8 cellular contexts compared by ENCODE assay signal in the genomic region with DNA sequence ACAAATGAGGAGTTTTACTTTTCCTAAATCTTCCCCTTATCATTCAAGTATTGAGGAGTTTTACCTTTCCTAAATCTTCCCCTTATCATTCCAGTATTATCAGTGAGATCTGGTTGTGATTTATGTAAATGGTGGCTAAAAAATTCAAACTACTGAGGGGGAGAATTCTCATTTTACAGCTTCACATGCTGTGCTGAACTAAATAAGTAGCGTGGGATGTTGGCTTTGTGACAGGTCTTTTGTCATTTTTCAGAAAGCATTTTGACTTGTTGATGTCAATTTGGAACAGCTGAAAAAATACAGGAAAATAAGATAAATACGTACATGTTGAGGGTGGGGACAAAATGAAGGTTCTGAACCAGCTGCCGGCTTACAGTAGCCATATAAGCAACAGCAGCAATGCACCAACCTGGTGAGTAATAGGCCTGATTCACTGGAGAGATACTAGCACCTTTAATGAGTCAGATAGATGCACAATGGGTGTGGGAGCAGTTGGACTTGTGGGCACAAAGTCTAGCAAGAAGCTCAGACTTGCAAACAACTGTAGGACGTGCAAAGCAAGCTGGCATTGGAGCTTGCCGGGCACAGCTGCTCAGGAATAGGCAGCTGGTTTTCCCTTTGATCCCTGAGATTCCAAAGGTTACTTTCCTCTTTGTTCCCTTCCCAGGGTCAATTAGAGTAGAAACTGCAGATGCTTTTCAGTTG. TPM values are rescaled to one million over a fixed set of nuclear protein-coding genes. Genes with fewer than 3 reads are reported as not detected.
DNase-seq lines count a peak whose midpoint lies in the region; ATAC-seq and TF ChIP-seq lines count a peak whose summit lies in the region.

No MANE protein-coding gene starts in this region.

- peak; percentile 93 for ATAC-seq in activated CD8-positive, alpha-beta T cell treated with anti-CD3 and anti-CD28 coated beads for 36 hours
- no peak for ATAC-seq in activated CD8-positive, alpha-beta T cell treated with anti-CD3 and anti-CD28 coated beads, Interleukin-2, amount 10 ng/mL, durations not matched to agents 7 days and 5 days
- ATAC-seq in GM21381 (IDR thresholded peaks at IDR 0.05; ENCODE audit: unreplicated experiment) (no peak), GM18868 (IDR thresholded peaks at IDR 0.05; ENCODE audit: unreplicated experiment) (no peak)

- no peaks in the 10 kb centered on the region for H3K9me3 Mint-ChIP-seq in activated CD8-positive, alpha-beta T cell treated with anti-CD3 and anti-CD28 coated beads for 36 hours
- H3K9me3 Mint-ChIP-seq in activated CD8-positive, alpha-beta T cell treated with anti-CD3 and anti-CD28 coated beads, Interleukin-2, amount 10 ng/mL, durations not matched to agents 7 days and 5 days (ENCODE audit: insufficient read depth) = no peaks in the 10 kb centered on the region
- no peaks in the 10 kb centered on the region for H3K9me3 Mint-ChIP-seq in activated T-cell treated with anti-CD3 and anti-CD28 coated beads, Interleukin-2, amount 50 U/mL, for 24 hours

- POLR2A ChIA-PET in activated CD8-positive, alpha-beta T cell treated with anti-CD3 and anti-CD28 coated beads for 36 hours (lab: Charles Lee) = interaction anchor here (0.6 to 2.1 kb wide), 12 partner anchors 9 to 114 kb away, joined by 3 to 19 read pairs (median 4); partner anchors contain the start of gene B3GNT5
- POLR2A ChIA-PET in activated CD8-positive, alpha-beta T cell treated with anti-CD3 and anti-CD28 coated beads, Interleukin-2, amount 10 ng/mL, durations not matched to agents 7 days and 5 days (lab: Charles Lee) = interaction anchor here (0.6 to 1.4 kb wide), 5 partner anchors 12 to 829 kb away, joined by 3 to 4 read pairs (median 3); no protein-coding TSS in a partner anchor

- peaks cover 28% of the 10 kb centered on the region for H3K4me1 Mint-ChIP-seq in activated CD8-positive, alpha-beta T cell treated with anti-CD3 and anti-CD28 coated beads for 36 hours (ENCODE audit: low read depth)
- peaks cover 4% of the 10 kb centered on the region for H3K4me1 Mint-ChIP-seq in activated CD8-positive, alpha-beta T cell treated with anti-CD3 and anti-CD28 coated beads, Interleukin-2, amount 10 ng/mL, durations not matched to agents 7 days and 5 days (ENCODE audit: low read depth)
- H3K4me1 Mint-ChIP-seq in activated T-cell treated with anti-CD3 and anti-CD28 coated beads, Interleukin-2, amount 50 U/mL, for 24 hours (ENCODE audit: low read depth) = peaks cover 13% of the 10 kb centered on the region

- TF ChIP-seq CTCF in activated CD8-positive, alpha-beta T cell treated with anti-CD3 and anti-CD28 coated beads for 36 hours (IDR thresholded peaks at IDR 0.05) = no peak

- peak; percentile 80 for DNase-seq in activated CD8-positive, alpha-beta T cell treated with anti-CD3 and anti-CD28 coated beads for 36 hours
- DNase-seq in activated CD8-positive, alpha-beta T cell treated with anti-CD3 and anti-CD28 coated beads, Interleukin-2, amount 10 ng/mL, durations not matched to agents 7 days and 5 days = no peak
- DNase-seq in activated T-cell treated with anti-CD3 and anti-CD28 coated beads, Interleukin-2, amount 50 U/mL, for 24 hours = peak; percentile 58
- DNase-seq in islet precursor cell (peak; percentile 69), AG08395 (ENCODE audit: low spot score) (no peak)
- DNase-seq in stimulated activated CD8-positive, alpha-beta memory T cell treated with anti-CD3 and anti-CD28 coated beads, Interleukin-4, amount 100 ng/mL, for 48 hours = peak; percentile 65

- intact Hi-C loops in activated CD8-positive, alpha-beta T cell treated with anti-CD3 and anti-CD28 coated beads for 36 hours (cut with micrococcal nuclease) = loop anchor here (1.0 to 5.0 kb wide), 2 partner anchors 19 to 111 kb away; no protein-coding TSS in a partner anchor

- H3K27ac Mint-ChIP-seq in activated CD8-positive, alpha-beta T cell treated with anti-CD3 and anti-CD28 coated beads for 36 hours = no peak overlapping the region
- H3K27ac Mint-ChIP-seq in activated CD8-positive, alpha-beta T cell treated with anti-CD3 and anti-CD28 coated beads, Interleukin-2, amount 10 ng/mL, durations not matched to agents 7 days and 5 days = no peak overlapping the region
- no peak overlapping the region for H3K27ac Mint-ChIP-seq in activated T-cell treated with anti-CD3 and anti-CD28 coated beads, Interleukin-2, amount 50 U/mL, for 24 hours

- no peaks in the 10 kb centered on the region for H3K27me3 Mint-ChIP-seq in activated CD8-positive, alpha-beta T cell treated with anti-CD3 and anti-CD28 coated beads for 36 hours
- H3K27me3 Mint-ChIP-seq in activated CD8-positive, alpha-beta T cell treated with anti-CD3 and anti-CD28 coated beads, Interleukin-2, amount 10 ng/mL, durations not matched to agents 7 days and 5 days (ENCODE audit: low read depth) = no peaks in the 10 kb centered on the region
- H3K27me3 Mint-ChIP-seq in activated T-cell treated with anti-CD3 and anti-CD28 coated beads, Interleukin-2, amount 50 U/mL, for 24 hours = no peaks in the 10 kb centered on the region

- H3K36me3 Mint-ChIP-seq in activated CD8-positive, alpha-beta T cell treated with anti-CD3 and anti-CD28 coated beads for 36 hours (ENCODE audit: low read depth) = peaks cover 37% of the 10 kb centered on the region
- H3K36me3 Mint-ChIP-seq in activated CD8-positive, alpha-beta T cell treated with anti-CD3 and anti-CD28 coated beads, Interleukin-2, amount 10 ng/mL, durations not matched to agents 7 days and 5 days (ENCODE audit: low read depth) = peaks cover 3% of the 10 kb centered on the region
- H3K36me3 Mint-ChIP-seq in activated T-cell treated with anti-CD3 and anti-CD28 coated beads, Interleukin-2, amount 50 U/mL, for 24 hours (ENCODE audit: low read depth) = peaks cover 48% of the 10 kb centered on the region

- H3K4me3 Mint-ChIP-seq in activated CD8-positive, alpha-beta T cell treated with anti-CD3 and anti-CD28 coated beads for 36 hours = no peak overlapping the region
- H3K4me3 Mint-ChIP-seq in activated CD8-positive, alpha-beta T cell treated with anti-CD3 and anti-CD28 coated beads, Interleukin-2, amount 10 ng/mL, durations not matched to agents 7 days and 5 days = no peak overlapping the region
- H3K4me3 Mint-ChIP-seq in activated T-cell treated with anti-CD3 and anti-CD28 coated beads, Interleukin-2, amount 50 U/mL, for 24 hours = no peak overlapping the region

- CTCF ChIA-PET in activated CD8-positive, alpha-beta T cell treated with anti-CD3 and anti-CD28 coated beads for 36 hours (lab: Charles Lee) = interaction anchor here (1.2 to 3.1 kb wide), 5 partner anchors 9 to 116 kb away, joined by 3 to 21 read pairs (median 7); no protein-coding TSS in a partner anchor
- CTCF ChIA-PET in activated CD8-positive, alpha-beta T cell treated with anti-CD3 and anti-CD28 coated beads, Interleukin-2, amount 10 ng/mL, durations not matched to agents 7 days and 5 days (lab: Charles Lee) = interaction anchor here (1.2 to 2.0 kb wide), 6 partner anchors 9 to 117 kb away, joined by 3 to 8 read pairs (median 5); no protein-coding TSS in a partner anchor

RNA-seq across cellular contexts. Expression of gene B3GNT5, which starts 12.8 kb away (rescaled TPM):
- total RNA-seq in activated CD8-positive, alpha-beta T cell treated with anti-CD3 and anti-CD28 coated beads for 36 hours = 10 to 100 TPM; 25.8 to 26.1 TPM
- 1 to 10 TPM in 1 of 2 experiments, under 1 TPM in 1; 0.86 to 1.4 TPM for total RNA-seq in activated CD8-positive, alpha-beta T cell treated with anti-CD3 and anti-CD28 coated beads, Interleukin-2, amount 10 ng/mL, durations not matched to agents 7 days and 5 days

Comparison
In these comparisons a context has a peak if more than half of its experiments do, and no peak if none do; other contexts are left out.
1. DNase-seq: peak in activated CD8-positive, alpha-beta T cell treated with anti-CD3 and anti-CD28 coated beads for 36 hours (single experiment), activated T-cell treated with anti-CD3 and anti-CD28 coated beads, Interleukin-2, amount 50 U/mL, for 24 hours (single experiment), islet precursor cell (single experiment) and stimulated activated CD8-positive, alpha-beta memory T cell treated with anti-CD3 and anti-CD28 coated beads, Interleukin-4, amount 100 ng/mL, for 48 hours (single experiment); none in activated CD8-positive, alpha-beta T cell treated with anti-CD3 and anti-CD28 coated beads, Interleukin-2, amount 10 ng/mL, durations not matched to agents 7 days and 5 days (single experiment) and AG08395 (single experiment).
2. RNA of gene B3GNT5, which starts 12.8 kb away (total RNA-seq): 25.8 to 26.1 TPM in activated CD8-positive, alpha-beta T cell treated with anti-CD3 and anti-CD28 coated beads for 36 hours; 0.86 to 1.4 TPM in activated CD8-positive, alpha-beta T cell treated with anti-CD3 and anti-CD28 coated beads, Interleukin-2, amount 10 ng/mL, durations not matched to agents 7 days and 5 days; every median in the first group is over 10 times any median in the second.